15 cellular contexts compared by ENCODE assay signal in the genomic region with DNA sequence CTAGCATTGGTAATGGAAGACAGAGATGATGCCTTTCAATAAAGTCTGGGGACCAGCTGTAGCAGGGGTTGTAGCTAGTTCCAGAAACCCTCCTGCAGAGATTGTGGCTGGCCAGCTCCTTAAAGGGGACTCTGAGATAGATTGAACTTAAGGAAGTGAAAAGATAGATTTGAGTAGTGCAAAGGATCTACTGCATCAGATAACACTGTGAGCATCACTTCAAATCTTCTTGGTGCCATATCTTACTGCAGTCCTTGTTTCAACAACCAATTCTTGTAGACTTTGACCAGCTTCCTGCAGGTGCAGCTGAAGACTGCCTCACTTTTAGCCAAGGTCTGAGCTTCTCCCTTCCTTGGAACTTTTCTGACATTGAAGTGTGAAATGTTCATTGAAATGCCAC.
A peak's percentile ranks its signal among the peaks of the same experiment; 100 is the strongest.
DNase-seq lines count a peak whose midpoint lies in the region; ATAC-seq lines count a peak whose summit lies in the region.
"Had no signal": no experiment of that assay in that cellular context is flagged by ENCODE, and none has a peak within 500 bp of the region (broad histone marks: within the 10 kb centered on the region; RNA-seq: fewer than 3 reads in every experiment).

No MANE protein-coding gene starts in this region.

- DNase-seq in inferior parietal cortex (ENCODE audit: extremely low spot score) (no peak), hepatic stellate cell (ENCODE audit: low spot score) (no peak), middle frontal gyrus (ENCODE audit: extremely low spot score, low spot score) (no peak)
- no peak for DNase-seq in activated CD8-positive, alpha-beta memory T cell treated with anti-CD3 and anti-CD28 coated beads, Interleukin-2, amount 50 U/mL, for 48 hours
- DNase-seq: CD4-positive, alpha-beta T cell; DMS79; HCEC 1CT; KG1; NCI-H1092 treated with DMSO at 0.1 percent for 48 hours; NCI-H1694 treated with DMSO at 0.1 percent for 48 hours; PC-9; T-helper 9 cell had no signal

- peak; percentile 48 for ATAC-seq in GM19025 (IDR thresholded peaks at IDR 0.05; ENCODE audit: low read depth, unreplicated experiment)
- peak; percentile 55 for ATAC-seq in GM21576 (IDR thresholded peaks at IDR 0.05; ENCODE audit: unreplicated experiment)
- peak; percentile 46 for ATAC-seq in HG03066 (IDR thresholded peaks at IDR 0.05; ENCODE audit: low read depth, unreplicated experiment)
